Comparison of ENCODE assay signal across 14 cellular contexts in genomic region chr22:39360674-39361413, GRCh38. TPM values are rescaled to one million over a fixed set of nuclear protein-coding genes. Genes with fewer than 3 reads are reported as not detected.
DNase-seq lines count a peak whose midpoint lies in the region; TF ChIP-seq lines count a peak whose summit lies in the region.
"Had no signal": no experiment of that assay in that cellular context is flagged by ENCODE, and none has a peak within 500 bp of the region (broad histone marks: within the 10 kb centered on the region; RNA-seq: fewer than 3 reads in every experiment).

No MANE protein-coding gene starts in this region.

- H3K4me3 Mint-ChIP-seq in osteocyte (ENCODE audit: unreplicated experiment) = no peak overlapping the region
- H3K4me3 Mint-ChIP-seq: activated CD8-positive, alpha-beta memory T cell treated with anti-CD3 and anti-CD28 coated beads, Interleukin-2, amount 10 ng/mL, durations not matched to agents 7 days and 5 days; naive B cell had no signal

- in situ Hi-C loops in brain microvascular endothelial cell (cut with HindIII; ENCODE audit: low pct_ligation_motif_present, low sequenced_read_pairs) (no loop called here), GM23248 (cut with MboI) (no loop called here)

- peaks cover 43% of the 10 kb centered on the region for H3K4me1 Mint-ChIP-seq in osteocyte (ENCODE audit: unreplicated experiment)
- H3K4me1 Mint-ChIP-seq: activated CD8-positive, alpha-beta memory T cell treated with anti-CD3 and anti-CD28 coated beads, Interleukin-2, amount 10 ng/mL, durations not matched to agents 7 days and 5 days had no signal

- H3K79me2 ChIP-seq in GM23248 (ENCODE audit: insufficient read depth) = no peaks in the 10 kb centered on the region

- intact Hi-C loops in dorsolateral prefrontal cortex (cut with DNase I) = no loop called here

- 73 to 75% methylated on average over 13 to 14 of the region's 14 CpGs for WGBS in GM23248 (ENCODE audit: low coverage in 1 of 2, low lambda C conversion rate in 2 of 2, missing lambda C conversion rate in 2 of 2), 2 experiments

- no peaks in the 10 kb centered on the region for H3K9me2 ChIP-seq in GM23248 (ENCODE audit: insufficient read depth)

- H3K27me3 ChIP-seq in dorsolateral prefrontal cortex = no peaks in the 10 kb centered on the region
- no peaks in the 10 kb centered on the region for H3K27me3 ChIP-seq in brain microvascular endothelial cell (replicated peaks)
- no peaks in the 10 kb centered on the region for H3K27me3 ChIP-seq in GM23248 (replicated peaks; ENCODE audit: insufficient read depth)

- H3K27ac ChIP-seq in dorsolateral prefrontal cortex (peak overlapping the region in 45 of 59 donors; percentile 12 to 96 (median 60)), brain microvascular endothelial cell (no peak overlapping the region), GM23248 (no peak overlapping the region)

- H2AFZ ChIP-seq in GM23248 = no peak overlapping the region

- no peak for TF ChIP-seq CTCF in dorsolateral prefrontal cortex (IDR thresholded peaks at IDR 0.05 in 54 of 56, conservative IDR thresholded peaks at IDR 0.05 in 2 of 56; ENCODE audit: low read depth in 1 of 56, partially characterized antibody in 56 of 56)
- no peak for TF ChIP-seq CTCF in osteocyte (IDR thresholded peaks at IDR 0.05)
- no peak for TF ChIP-seq CTCF in brain microvascular endothelial cell (IDR thresholded peaks at IDR 0.05; ENCODE audit: low read depth, low read length, missing control alignments)

- H3K36me3 Mint-ChIP-seq in osteocyte (ENCODE audit: unreplicated experiment) = peaks cover 3% of the 10 kb centered on the region
- H3K36me3 Mint-ChIP-seq: activated CD8-positive, alpha-beta memory T cell treated with anti-CD3 and anti-CD28 coated beads, Interleukin-2, amount 10 ng/mL, durations not matched to agents 7 days and 5 days; naive B cell had no signal

- no peaks in the 10 kb centered on the region for H3K9me3 Mint-ChIP-seq in osteocyte (ENCODE audit: unreplicated experiment)
- H3K9me3 Mint-ChIP-seq: naive B cell had no signal

- H3K4me2 ChIP-seq in GM23248 (ENCODE audit: unreplicated experiment) = no peak overlapping the region
- H3K4me2 ChIP-seq: smooth muscle cell had no signal

- no peaks in the 10 kb centered on the region for H3F3A ChIP-seq in GM23248 (ENCODE audit: insufficient read depth)

- H3K27me3 Mint-ChIP-seq in osteocyte (ENCODE audit: unreplicated experiment) = no peaks in the 10 kb centered on the region
- H3K27me3 Mint-ChIP-seq: activated CD8-positive, alpha-beta memory T cell treated with anti-CD3 and anti-CD28 coated beads, Interleukin-2, amount 10 ng/mL, durations not matched to agents 7 days and 5 days had no signal

- DNase-seq in ELF-1 (ENCODE audit: low read depth, low spot score) = peak; percentile 91
- DNase-seq in NCI-H2171 treated with DMSO at 0.1 percent for 48 hours (lab: John Stamatoyannopoulos, UW) = peak; percentile 83
- DNase-seq in dorsolateral prefrontal cortex = no peak
- DNase-seq in osteocyte (ENCODE audit: extremely low spot score, unreplicated experiment) = no peak
- no peak for DNase-seq in activated CD8-positive, alpha-beta memory T cell treated with anti-CD3 and anti-CD28 coated beads for 24 hours
- no peak for DNase-seq in brain microvascular endothelial cell
- no peak for DNase-seq in GM23248
- DNase-seq in RPMI8226 = no peak
- DNase-seq: activated CD8-positive, alpha-beta memory T cell treated with anti-CD3 and anti-CD28 coated beads, Interleukin-2, amount 10 ng/mL, durations not matched to agents 7 days and 5 days; naive B cell; OCI-M1; T1000 had no signal

- H4K20me1 ChIP-seq in GM23248 (ENCODE audit: insufficient read depth) = no peaks in the 10 kb centered on the region

- no peaks in the 10 kb centered on the region for H3K4me1 ChIP-seq in GM23248 (ENCODE audit: insufficient read depth)

- peak overlapping the region; percentile 54 for H3K27ac Mint-ChIP-seq in osteocyte (ENCODE audit: unreplicated experiment)
- H3K27ac Mint-ChIP-seq: activated CD8-positive, alpha-beta memory T cell treated with anti-CD3 and anti-CD28 coated beads, Interleukin-2, amount 10 ng/mL, durations not matched to agents 7 days and 5 days had no signal

- H3K4me3 ChIP-seq in dorsolateral prefrontal cortex (peak overlapping the region in 1 of 59 donors; percentile 12), brain microvascular endothelial cell (ENCODE audit: low read depth, low read length) (no peak overlapping the region), GM23248 (no peak overlapping the region)
- H3K4me3 ChIP-seq: K562, smooth muscle cell had no signal

- H3K36me3 ChIP-seq in brain microvascular endothelial cell (replicated peaks) (no peaks in the 10 kb centered on the region), GM23248 (ENCODE audit: low read depth) (no peaks in the 10 kb centered on the region)

- no peak overlapping the region for H3K9ac ChIP-seq in GM23248

- H3K9me3 ChIP-seq in GM23248 (ENCODE audit: low read depth) = no peaks in the 10 kb centered on the region

RNA-seq across cellular contexts. Expression of gene SYNGR1, which starts 11.1 kb away (rescaled TPM):
- total RNA-seq in dorsolateral prefrontal cortex (100 to 1,000 TPM; 108 to 421 (median 288) TPM), osteocyte (24.0 and 26.6 TPM in 2 replicates)
- 5.2 and 6.1 TPM in 2 replicates for total RNA-seq in GM23248 (2014; rRNA removed; shearing (Covaris generic))
- polyA plus RNA-seq in GM23248 (2016; fragmentation: Nextera tagmentation; extraction: Ambion mirVana) = 20.3 and 23.2 TPM in 2 replicates

RNA-seq across cellular contexts. Expression of gene TAB1, which starts 38.7 kb away (rescaled TPM):
- 10 to 100 TPM; 25.2 to 75.7 (median 46.7) TPM for total RNA-seq in dorsolateral prefrontal cortex
- 30.6 and 30.7 TPM in 2 replicates for total RNA-seq in osteocyte
- 13.4 and 16.9 TPM in 2 replicates for total RNA-seq in GM23248 (2014; rRNA removed; shearing (Covaris generic))
- 12.1 and 13.9 TPM in 2 replicates for polyA plus RNA-seq in GM23248 (2016; fragmentation: Nextera tagmentation; extraction: Ambion mirVana)

RNA-seq across cellular contexts. Expression of gene RPL3, which starts 41.4 kb away (rescaled TPM):
- total RNA-seq in dorsolateral prefrontal cortex (100 to 1,000 TPM; 562 to 963 (median 699) TPM), osteocyte (1,770 and 1,792 TPM in 2 replicates)
- 1,555 and 2,353 TPM in 2 replicates for total RNA-seq in GM23248 (2014; rRNA removed; shearing (Covaris generic))
- polyA plus RNA-seq in GM23248 (2016; fragmentation: Nextera tagmentation; extraction: Ambion mirVana) = 920 and 929 TPM in 2 replicates

Comparison
In these comparisons a context has a peak if more than half of its experiments do, and no peak if none do; other contexts are left out.
1. DNase-seq: peak in ELF-1 (single experiment) and NCI-H2171 treated with DMSO at 0.1 percent for 48 hours (single experiment); none in dorsolateral prefrontal cortex (0 of 10), osteocyte (single experiment), activated CD8-positive, alpha-beta memory T cell treated with anti-CD3 and anti-CD28 coated beads for 24 hours (single experiment), brain microvascular endothelial cell (single experiment), GM23248 (single experiment) and RPMI8226 (single experiment).
2. H3K27ac ChIP-seq: peak in dorsolateral prefrontal cortex (45 of 59); none in brain microvascular endothelial cell (single experiment) and GM23248 (single experiment).